Comparison of ENCODE assay signal across 8 cellular contexts in genomic region chr17:78798695-78799559, GRCh38. TPM values are rescaled to one million over a fixed set of nuclear protein-coding genes. Genes with fewer than 3 reads are reported as not detected.
DNase-seq lines count a peak whose midpoint lies in the region; ATAC-seq, FAIRE-seq and TF ChIP-seq lines count a peak whose summit lies in the region.

No MANE protein-coding gene starts in this region.

- no peak for TF ChIP-seq EP300 in H1 (IDR thresholded peaks at IDR 0.05; ENCODE audit: borderline replicate concordance in 1 of 2, low read depth in 2 of 2, low read length in 2 of 2)

- H3K79me1 ChIP-seq in H1 (ENCODE audit: low read depth, low read length), result peaks cover 6% of the 10 kb centered on the region; the same call in 1 of the 2 replicates

- TF ChIP-seq CTCF in Peyer's patch (IDR thresholded peaks at IDR 0.05), result peak; percentile 24 to 50 (median 35)
- peak; percentile 11 to 42 (median 23); a peak in 3 of 4 replicates for TF ChIP-seq CTCF in H1 (IDR thresholded peaks at IDR 0.05; ENCODE audit: control extremely low read depth in 1 of 3, insufficient read depth in 1 of 3, low read depth in 1 of 3, low read length in 3 of 3)
- TF ChIP-seq CTCF in neural progenitor cell (IDR thresholded peaks at IDR 0.05), result peak; percentile 48
- TF ChIP-seq CTCF in lower leg skin (IDR thresholded peaks at IDR 0.05), result no peak

- intact Hi-C loops in lower leg skin (cut with DNase I; ENCODE audit: low total_unique reads), result no loop called here

- H4K20me1 ChIP-seq in H1 (replicated peaks in 1 of 2; ENCODE audit: control insufficient read depth in 1 of 2, insufficient read depth in 2 of 2, low read length in 2 of 2) (peaks cover 13 to 15% of the 10 kb centered on the region in 2 experiments), neural progenitor cell (ENCODE audit: low read depth) (no peaks in the 10 kb centered on the region)

- no peak overlapping the region for H4K91ac ChIP-seq in H1 (replicated peaks; ENCODE audit: insufficient read length, low read length)

- TF ChIP-seq RAD21 in H1 (IDR thresholded peaks at IDR 0.05 in 1 of 2, conservative IDR thresholded peaks at IDR 0.05 in 1 of 2; ENCODE audit: low read depth in 2 of 2, low read length in 2 of 2), result peak in 1 of 2 experiments; percentile 23; a peak in 3 of 4 replicates

- no peak overlapping the region for H2AK5ac ChIP-seq in H1 (ENCODE audit: low read depth, low read length)

- H3K4me2 ChIP-seq in H1 (ENCODE audit: insufficient read depth in 1 of 2, low read depth in 2 of 2, low read length in 2 of 2) (no peak overlapping the region), neural progenitor cell (no peak overlapping the region)

- no peak overlapping the region for H3K4ac ChIP-seq in H1 (replicated peaks; ENCODE audit: insufficient read length, low read depth, low read length)

- POLR2A ChIA-PET in H1 (lab: Charles Lee; ENCODE audit: partially characterized antibody), result interaction anchor here (0.9 to 1.7 kb wide), 4 partner anchors 9 to 14 kb away, joined by 3 to 6 read pairs (median 4); no protein-coding TSS in a partner anchor

- H3K36me3 ChIP-seq in Peyer's patch (peaks cover 0 to 89% (median 0%) of the 10 kb centered on the region in 3 donors), H1 (ENCODE audit: control insufficient read depth in 2 of 4, insufficient read depth in 4 of 4, low read length in 3 of 4) (peaks cover 27 to 58% (median 48%) of the 10 kb centered on the region in 4 experiments), neural progenitor cell (no peaks in the 10 kb centered on the region)

- H2BK120ac ChIP-seq in H1 (replicated peaks; ENCODE audit: low read depth, low read length), result no peak overlapping the region

- H3F3A ChIP-seq in neural progenitor cell (ENCODE audit: low read depth), result no peaks in the 10 kb centered on the region

- H3K27ac Mint-ChIP-seq in activated CD8-positive, alpha-beta memory T cell treated with anti-CD3 and anti-CD28 coated beads, Interleukin-2, amount 10 ng/mL, durations not matched to agents 7 days and 5 days, result peak overlapping the region; percentile 69
- H3K27ac Mint-ChIP-seq in neural progenitor cell, result peak overlapping the region; percentile 61

- H2BK5ac ChIP-seq in H1 (ENCODE audit: low read depth, low read length), result no peak overlapping the region

- peak; percentile 31 for ATAC-seq in activated CD8-positive, alpha-beta memory T cell treated with anti-CD3 and anti-CD28 coated beads, Interleukin-2, amount 10 ng/mL, durations not matched to agents 7 days and 5 days
- ATAC-seq in HG03354 (IDR thresholded peaks at IDR 0.05; ENCODE audit: poor library complexity, severe bottlenecking, unreplicated experiment), result no peak
- no peak for ATAC-seq in GM21447 (IDR thresholded peaks at IDR 0.05; ENCODE audit: unreplicated experiment)

- no peaks in the 10 kb centered on the region for H3K9me3 Mint-ChIP-seq in activated CD8-positive, alpha-beta memory T cell treated with anti-CD3 and anti-CD28 coated beads, Interleukin-2, amount 10 ng/mL, durations not matched to agents 7 days and 5 days (ENCODE audit: low read depth)
- H3K9me3 Mint-ChIP-seq in neural progenitor cell, result no peaks in the 10 kb centered on the region

- H3K23ac ChIP-seq in H1 (ENCODE audit: insufficient read length), result no peak overlapping the region

- 93% methylated on average over 33 of the region's 33 CpGs; no CpG with 5 or more reads in 1 of the 2 experiments for WGBS in H1 (ENCODE audit: extremely low coverage in 1 of 2, insufficient coverage in 1 of 2, insufficient read length in 1 of 2, insufficient replicate concordance in 2 of 2, low coverage in 1 of 2, low lambda C conversion rate in 2 of 2, missing lambda C conversion rate in 1 of 2), 2 experiments
- WGBS in lower leg skin, 2 donors, result 81 to 82% methylated on average over 33 of the region's 33 CpGs

- no peak overlapping the region for H2BK12ac ChIP-seq in H1 (ENCODE audit: low read depth, low read length)

- H2BK20ac ChIP-seq in H1 (ENCODE audit: low read length), result no peak overlapping the region

- TF ChIP-seq POLR2A in Peyer's patch (IDR thresholded peaks at IDR 0.05) (no peak), H1 (IDR thresholded peaks at IDR 0.05; ENCODE audit: control extremely low read depth in 1 of 2, low read depth in 2 of 2, low read length in 2 of 2) (no peak), lower leg skin (IDR thresholded peaks at IDR 0.05) (no peak)

- H3K4me1 Mint-ChIP-seq in activated CD8-positive, alpha-beta memory T cell treated with anti-CD3 and anti-CD28 coated beads, Interleukin-2, amount 10 ng/mL, durations not matched to agents 7 days and 5 days, result peaks cover 44% of the 10 kb centered on the region
- no peaks in the 10 kb centered on the region for H3K4me1 Mint-ChIP-seq in neural progenitor cell

- no peak overlapping the region for H3K4me3 Mint-ChIP-seq in activated CD8-positive, alpha-beta memory T cell treated with anti-CD3 and anti-CD28 coated beads, Interleukin-2, amount 10 ng/mL, durations not matched to agents 7 days and 5 days
- no peak overlapping the region for H3K4me3 Mint-ChIP-seq in neural progenitor cell

- H3K27me3 Mint-ChIP-seq in activated CD8-positive, alpha-beta memory T cell treated with anti-CD3 and anti-CD28 coated beads, Interleukin-2, amount 10 ng/mL, durations not matched to agents 7 days and 5 days, result no peaks in the 10 kb centered on the region
- peaks cover 8% of the 10 kb centered on the region for H3K27me3 Mint-ChIP-seq in neural progenitor cell (ENCODE audit: insufficient read depth, low read depth)

- DNase-seq in activated CD8-positive, alpha-beta memory T cell treated with anti-CD3 and anti-CD28 coated beads, Interleukin-2, amount 10 ng/mL, durations not matched to agents 7 days and 5 days, result no peak
- no peak for DNase-seq in activated CD8-positive, alpha-beta memory T cell treated with anti-CD3 and anti-CD28 coated beads, Interleukin-2, amount 50 U/mL, for 48 hours
- DNase-seq in Peyer's patch, result no peak
- no peak for DNase-seq in H1 (ENCODE audit: low read depth in 1 of 2, low spot score in 2 of 2)
- DNase-seq in neural progenitor cell (ENCODE audit: low spot score), result peak; percentile 43
- DNase-seq in lower leg skin (ENCODE audit: low spot score in 2 of 2), result no peak

- H3K14ac ChIP-seq in H1 (ENCODE audit: insufficient read length), result no peak overlapping the region

- H3K79me2 ChIP-seq in H1 (ENCODE audit: control insufficient read depth in 1 of 2, insufficient read depth in 2 of 2, low read length in 2 of 2) (no peaks in the 10 kb centered on the region), neural progenitor cell (ENCODE audit: low read depth) (no peaks in the 10 kb centered on the region)

- H3K4me1 ChIP-seq in Peyer's patch (peaks cover 0 to 3% (median 0%) of the 10 kb centered on the region in 4 donors), H1 (replicated peaks in 1 of 4; ENCODE audit: control insufficient read depth in 3 of 4, insufficient read depth in 4 of 4, low read length in 3 of 4) (no peaks in the 10 kb centered on the region), neural progenitor cell (no peaks in the 10 kb centered on the region)

- FAIRE-seq in H1 (lab: Jason Lieb, UNC), result no peak

- no peak overlapping the region for H4K8ac ChIP-seq in H1 (ENCODE audit: extremely low read depth, insufficient read depth, low read length)

- H3K27ac ChIP-seq in Peyer's patch (no peak overlapping the region), H1 (ENCODE audit: low read depth, low read length) (no peak overlapping the region), neural progenitor cell (no peak overlapping the region)

- no peak overlapping the region for H2BK15ac ChIP-seq in H1 (ENCODE audit: low read length)

- H4K5ac ChIP-seq in H1 (ENCODE audit: insufficient read length, low read depth, low read length), result no peak overlapping the region

- no peaks in the 10 kb centered on the region; the same call in 1 of the 2 replicates for H3K23me2 ChIP-seq in H1 (ENCODE audit: low read depth, low read length)

- H3K36me3 Mint-ChIP-seq in activated CD8-positive, alpha-beta memory T cell treated with anti-CD3 and anti-CD28 coated beads, Interleukin-2, amount 10 ng/mL, durations not matched to agents 7 days and 5 days, result peaks cover 62% of the 10 kb centered on the region
- peaks cover 29% of the 10 kb centered on the region for H3K36me3 Mint-ChIP-seq in neural progenitor cell

- CTCF ChIA-PET in activated CD8-positive, alpha-beta memory T cell treated with anti-CD3 and anti-CD28 coated beads, Interleukin-2, amount 10 ng/mL, durations not matched to agents 7 days and 5 days (lab: Charles Lee), result interaction anchor here (0.5 to 1.9 kb wide), 10 partner anchors 9 to 296 kb away, joined by 3 to 11 read pairs (median 3); no protein-coding TSS in a partner anchor
- CTCF ChIA-PET in H1 (lab: Charles Lee; ENCODE audit: partially characterized antibody), result interaction anchor here (0.7 to 2.3 kb wide), 7 partner anchors 10 to 88 kb away, joined by 3 to 11 read pairs (median 4); no protein-coding TSS in a partner anchor

- H3K27me3 ChIP-seq in Peyer's patch (no peaks in the 10 kb centered on the region), H1 (replicated peaks in 1 of 4; ENCODE audit: control insufficient read depth in 3 of 4, extremely low read depth in 1 of 4, insufficient read depth in 3 of 4, low read length in 3 of 4) (no peaks in the 10 kb centered on the region), neural progenitor cell (no peaks in the 10 kb centered on the region)

- no peak overlapping the region for H3K56ac ChIP-seq in H1 (replicated peaks; ENCODE audit: insufficient read length, low read depth, low read length)

- H3K18ac ChIP-seq in H1 (ENCODE audit: extremely low read depth, low read length), result no peak overlapping the region; the same call in 1 of the 2 replicates

- H3K9ac ChIP-seq in H1 (replicated peaks in 1 of 4; ENCODE audit: extremely low read depth in 1 of 4, low read depth in 3 of 4, low read length in 3 of 4), result no peak overlapping the region
- no peak overlapping the region for H3K9ac ChIP-seq in neural progenitor cell

- H3K9me3 ChIP-seq in Peyer's patch, result no peaks in the 10 kb centered on the region
- no peaks in the 10 kb centered on the region for H3K9me3 ChIP-seq in H1 (ENCODE audit: insufficient read depth in 2 of 2, low read depth in 1 of 2, low read length in 1 of 2)
- no peaks in the 10 kb centered on the region for H3K9me3 ChIP-seq in neural progenitor cell (ENCODE audit: low read depth)

- H2AFZ ChIP-seq in H1 (ENCODE audit: low read length) (no peak overlapping the region), neural progenitor cell (replicated peaks) (no peak overlapping the region)

- H3K4me3 ChIP-seq in Peyer's patch, result no peak overlapping the region
- H3K4me3 ChIP-seq in H1 (ENCODE audit: extremely low read depth in 1 of 4, insufficient read depth in 2 of 4, low read depth in 3 of 4, low read length in 4 of 4), result no peak overlapping the region
- H3K4me3 ChIP-seq in neural progenitor cell, result no peak overlapping the region
- no peak overlapping the region for H3K4me3 ChIP-seq in lower leg skin (ENCODE audit: low read depth, poor library complexity, severe bottlenecking)

RNA-seq across cellular contexts. Expression of gene CYTH1, which starts 16.9 kb away (rescaled TPM):
- 100 to 1,000 TPM; 151 to 156 TPM for total RNA-seq in activated CD8-positive, alpha-beta memory T cell treated with anti-CD3 and anti-CD28 coated beads, Interleukin-2, amount 10 ng/mL, durations not matched to agents 7 days and 5 days
- total RNA-seq in Peyer's patch (100 to 1,000 TPM in 2 of 4 donors, 10 to 100 TPM in 2; 88.3 to 262 (median 109) TPM), neural progenitor cell (ENCODE audit: low replicate concordance) (14.8 and 16.0 TPM in 2 replicates), lower leg skin (10 to 100 TPM; 53.7 to 79.4 (median 63.9) TPM)
- total RNA-seq in H1 (2021; fragmentation: NEBNext Ultra II Directional; extraction: Animal tissue kit (Norgen Biotek cat#: 25700)), result 14.7 and 14.8 TPM in 2 replicates
- polyA plus RNA-seq in H1 (2011; rRNA removed), result 12.8 and 13.8 TPM in 2 replicates
- polyA plus RNA-seq in H1 (2011; cell fraction: cytosol; rRNA removed), result 14.2 TPM
- polyA plus RNA-seq in H1 (2011; cell fraction: nucleus; rRNA removed), result 40.9 TPM
- 10.4 to 15.6 TPM (median 10.9 TPM) in 4 replicates for polyA plus RNA-seq in H1 (2012, experiment 1 of 2)
- 4.7 TPM for polyA plus RNA-seq in H1 (2012, experiment 2 of 2)
- polyA plus RNA-seq in H1 (2013, experiment 1 of 2), result 9.9 TPM
- 9.8 TPM for polyA plus RNA-seq in H1 (2013, experiment 2 of 2)
- polyA minus RNA-seq in H1 (2011; rRNA and poly(A)+ RNA removed), result 16.3 and 17.5 TPM in 2 replicates
- 12.4 TPM for polyA minus RNA-seq in H1 (2011; cell fraction: cytosol; rRNA and poly(A)+ RNA removed)
- polyA minus RNA-seq in H1 (2011; cell fraction: nucleus; rRNA and poly(A)+ RNA removed), result 20.9 TPM

RNA-seq across cellular contexts. Expression of gene USP36, which starts 41.7 kb away (rescaled TPM):
- total RNA-seq in activated CD8-positive, alpha-beta memory T cell treated with anti-CD3 and anti-CD28 coated beads, Interleukin-2, amount 10 ng/mL, durations not matched to agents 7 days and 5 days, result 10 to 100 TPM; 84.5 to 94.3 TPM
- total RNA-seq in Peyer's patch, result 100 to 1,000 TPM in 1 of 4 donors, 10 to 100 TPM in 3; 20.7 to 130 (median 59.9) TPM
- total RNA-seq in H1 (2021; fragmentation: NEBNext Ultra II Directional; extraction: Animal tissue kit (Norgen Biotek cat#: 25700)), result 65.8 and 67.7 TPM in 2 replicates
- 40.7 and 44.8 TPM in 2 replicates for polyA plus RNA-seq in H1 (2011; rRNA removed)
- polyA plus RNA-seq in H1 (2011; cell fraction: cytosol; rRNA removed), result 34.2 TPM
- polyA plus RNA-seq in H1 (2011; cell fraction: nucleus; rRNA removed), result 90.2 TPM
- 52.2 to 59.3 TPM (median 54.9 TPM) in 4 replicates for polyA plus RNA-seq in H1 (2012, experiment 1 of 2)
- polyA plus RNA-seq in H1 (2012, experiment 2 of 2), result 42.7 TPM
- 43.8 TPM for polyA plus RNA-seq in H1 (2013, experiment 1 of 2)
- polyA plus RNA-seq in H1 (2013, experiment 2 of 2), result 41.9 TPM
- 63.4 and 70.8 TPM in 2 replicates for polyA minus RNA-seq in H1 (2011; rRNA and poly(A)+ RNA removed)
- 22.9 TPM for polyA minus RNA-seq in H1 (2011; cell fraction: cytosol; rRNA and poly(A)+ RNA removed)
- polyA minus RNA-seq in H1 (2011; cell fraction: nucleus; rRNA and poly(A)+ RNA removed), result 49.2 TPM
- total RNA-seq in neural progenitor cell (ENCODE audit: low replicate concordance), result 16.6 and 20.4 TPM in 2 replicates
- total RNA-seq in lower leg skin, result 10 to 100 TPM; 36.7 to 63.6 (median 45.2) TPM

Comparison
In these comparisons a context has a peak if more than half of its experiments do, and no peak if none do; other contexts are left out.
1. CTCF ChIP-seq: peak in Peyer's patch (6 of 6), H1 (3 of 3) and neural progenitor cell (single experiment); none in lower leg skin (0 of 3).